In the genomic region with DNA sequence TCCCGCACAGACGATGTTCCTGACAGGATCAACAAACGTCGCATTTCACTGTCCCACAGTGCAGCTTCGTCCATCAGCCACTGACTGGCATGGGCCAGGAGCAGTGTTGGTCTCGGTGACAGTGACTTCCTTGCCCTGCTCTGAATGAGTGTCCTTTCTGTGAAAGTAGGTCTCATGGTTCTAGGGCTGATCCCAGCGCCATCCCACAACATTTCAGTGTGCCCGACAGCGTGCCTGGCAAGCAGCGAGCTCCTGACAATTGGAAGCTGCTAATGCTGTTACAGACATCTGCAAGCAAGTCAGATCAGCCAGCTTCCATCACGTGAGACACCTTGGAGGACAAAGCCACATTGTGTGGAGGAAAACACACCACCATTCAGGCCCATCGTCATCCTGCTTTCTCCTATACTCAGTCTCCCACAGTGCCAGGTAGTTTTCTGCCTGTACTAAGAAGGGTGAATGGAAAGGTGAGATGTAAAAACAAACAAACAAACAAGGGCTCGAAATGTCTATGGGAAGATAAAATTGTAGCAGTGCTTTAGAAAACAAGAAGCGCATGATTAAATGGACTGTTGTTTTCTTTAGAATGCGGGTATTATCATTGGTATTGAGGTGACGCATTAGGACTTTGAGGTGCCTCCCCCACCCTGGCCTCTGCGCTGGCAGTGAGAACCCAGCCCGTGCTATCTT, we compare ENCODE assay signal across 8 cellular contexts. TPM values are rescaled to one million over a fixed set of nuclear protein-coding genes. Genes with fewer than 3 reads are reported as not detected.
DNase-seq lines count a peak whose midpoint lies in the region; ATAC-seq and TF ChIP-seq lines count a peak whose summit lies in the region.

No MANE protein-coding gene starts in this region.

- ATAC-seq in GM18861 (IDR thresholded peaks at IDR 0.05; ENCODE audit: unreplicated experiment), result no peak

- H3K9me3 ChIP-seq in Peyer's patch, result no peaks in the 10 kb centered on the region

- TF ChIP-seq POLR2A in Peyer's patch (IDR thresholded peaks at IDR 0.05), result no peak

- H3K27ac ChIP-seq in Peyer's patch, result peak overlapping the region; percentile 28 to 78 (median 42)

- no peaks in the 10 kb centered on the region for H3K27me3 ChIP-seq in Peyer's patch

- no peaks in the 10 kb centered on the region for H3K36me3 ChIP-seq in Peyer's patch

- H3K4me3 ChIP-seq in AG10803 (ENCODE audit: low read length), result peak overlapping the region; percentile 33
- no peak overlapping the region for H3K4me3 ChIP-seq in Peyer's patch
- H3K4me3 ChIP-seq in fibroblast of pulmonary artery (replicated peaks; ENCODE audit: low read depth, low read length), result no peak overlapping the region

- DNase-seq in AG10803 (ENCODE audit: low read depth) (peak; percentile 50), Peyer's patch (no peak), fibroblast of pulmonary artery (ENCODE audit: low read depth) (peak; percentile 63), occipital lobe (lab: John Stamatoyannopoulos, UW) (peak; percentile 42), NCI-H524 treated with DMSO at 0.1 percent for 48 hours (lab: John Stamatoyannopoulos, UW) (no peak), NCI-H510A treated with DMSO at 0.1 percent for 48 hours (lab: John Stamatoyannopoulos, UW) (no peak), D341Med (ENCODE audit: low spot score) (no peak)

- H3K4me1 ChIP-seq in Peyer's patch, result peaks cover 0 to 9% (median 0%) of the 10 kb centered on the region in 4 donors

- no peak for TF ChIP-seq CTCF in AG10803 (conservative IDR thresholded peaks at IDR 0.05; ENCODE audit: low read length)
- TF ChIP-seq CTCF in Peyer's patch (IDR thresholded peaks at IDR 0.05), result no peak
- TF ChIP-seq CTCF in fibroblast of pulmonary artery (IDR thresholded peaks at IDR 0.05; ENCODE audit: low read length, missing control alignments), result no peak

RNA-seq across cellular contexts. Expression of gene ERRFI1, which starts 21.9 kb away (rescaled TPM):
- total RNA-seq in Peyer's patch (10 to 100 TPM; 26.4 to 96.8 (median 61.2) TPM), occipital lobe (19.7 TPM)

RNA-seq across cellular contexts. Expression of gene PARK7, which starts 42.7 kb away (rescaled TPM):
- 10 to 100 TPM; 48.2 to 85.8 (median 73.5) TPM for total RNA-seq in Peyer's patch
- 112 TPM for total RNA-seq in occipital lobe

Comparison
In these comparisons a context has a peak if more than half of its experiments do, and no peak if none do; other contexts are left out.
1. DNase-seq: peak in AG10803 (single experiment), fibroblast of pulmonary artery (single experiment) and occipital lobe (single experiment); none in Peyer's patch (0 of 3), NCI-H524 treated with DMSO at 0.1 percent for 48 hours (single experiment), NCI-H510A treated with DMSO at 0.1 percent for 48 hours (single experiment) and D341Med (single experiment).